In genomic region chr7:31493714-31494181, GRCh38 we compare ENCODE assay signal across 11 cellular contexts. TPM values are rescaled to one million over a fixed set of nuclear protein-coding genes. Genes with fewer than 3 reads are reported as not detected.
DNase-seq lines count a peak whose midpoint lies in the region; ATAC-seq and TF ChIP-seq lines count a peak whose summit lies in the region.
"Had no signal": no experiment of that assay in that cellular context is flagged by ENCODE, and none has a peak within 500 bp of the region (broad histone marks: within the 10 kb centered on the region; RNA-seq: fewer than 3 reads in every experiment).

No MANE protein-coding gene starts in this region.

- peaks cover 10% of the 10 kb centered on the region for H3K4me1 Mint-ChIP-seq in progenitor cell of endocrine pancreas (ENCODE audit: low read depth)
- no peaks in the 10 kb centered on the region for H3K4me1 Mint-ChIP-seq in mesothelial cell of epicardium
- H3K4me1 Mint-ChIP-seq: naive B cell had no signal

- ATAC-seq in foreskin keratinocyte: peak; percentile 94
- ATAC-seq in HG02884 (IDR thresholded peaks at IDR 0.05; ENCODE audit: unreplicated experiment): no peak
- ATAC-seq in HG03095 (IDR thresholded peaks at IDR 0.05; ENCODE audit: unreplicated experiment): no peak
- ATAC-seq in HG03442 (IDR thresholded peaks at IDR 0.05; ENCODE audit: unreplicated experiment): no peak

- H3K4me3 Mint-ChIP-seq in progenitor cell of endocrine pancreas (ENCODE audit: low read depth) (no peak overlapping the region), mesothelial cell of epicardium (no peak overlapping the region)

- no peaks in the 10 kb centered on the region for H3K36me3 ChIP-seq in HAP-1 (replicated peaks)

- in situ Hi-C loops in HAP-1 (cut with MboI; ENCODE audit: low sequenced_read_pairs): no loop called here

- no peaks in the 10 kb centered on the region for H3K27me3 Mint-ChIP-seq in progenitor cell of endocrine pancreas
- peaks cover 18% of the 10 kb centered on the region for H3K27me3 Mint-ChIP-seq in mesothelial cell of epicardium (ENCODE audit: low read depth)
- H3K27me3 Mint-ChIP-seq: naive B cell had no signal

- TF ChIP-seq CTCF in foreskin keratinocyte (conservative IDR thresholded peaks at IDR 0.05) (no peak), progenitor cell of endocrine pancreas (IDR thresholded peaks at IDR 0.05; ENCODE audit: unreplicated experiment) (no peak), mesothelial cell of epicardium (IDR thresholded peaks at IDR 0.05; ENCODE audit: unreplicated experiment) (no peak)

- H3K27ac Mint-ChIP-seq in progenitor cell of endocrine pancreas (peak overlapping the region; percentile 34), mesothelial cell of epicardium (no peak overlapping the region)

- H3K27ac ChIP-seq in foreskin keratinocyte: peak overlapping the region; percentile 70

- H3K36me3 Mint-ChIP-seq in progenitor cell of endocrine pancreas (ENCODE audit: insufficient read depth) (no peaks in the 10 kb centered on the region), mesothelial cell of epicardium (no peaks in the 10 kb centered on the region)
- H3K36me3 Mint-ChIP-seq: naive B cell had no signal

- H3K27me3 ChIP-seq in HAP-1 (ENCODE audit: low read depth) (no peaks in the 10 kb centered on the region), foreskin keratinocyte (no peaks in the 10 kb centered on the region)

- no peaks in the 10 kb centered on the region for H3K9me3 ChIP-seq in HAP-1

- DNase-seq in HAP-1 (ENCODE audit: low spot score in 2 of 2) (peak; percentile 50 to 67), NOMO-1 treated with DMSO at 0.1 percent for 48 hours (lab: John Stamatoyannopoulos, UW; ENCODE audit: unreplicated experiment) (peak; percentile 8), foreskin keratinocyte (peak; percentile 98 to 99), progenitor cell of endocrine pancreas (ENCODE audit: low spot score, unreplicated experiment) (no peak), mesothelial cell of epicardium (ENCODE audit: low spot score in 2 of 2, unreplicated experiment in 2 of 2) (no peak)
- DNase-seq: effector memory CD4-positive, alpha-beta T cell; naive B cell; NCI-H187 treated with DMSO at 0.1 percent for 48 hours had no signal

- H3K4me1 ChIP-seq in HAP-1 (peaks cover 5% of the 10 kb centered on the region; the same call in 1 of the 2 replicates), foreskin keratinocyte (peaks cover 19% of the 10 kb centered on the region)

- no peak overlapping the region for H3K4me3 ChIP-seq in HAP-1

- H3K9me3 Mint-ChIP-seq in progenitor cell of endocrine pancreas (ENCODE audit: low read depth) (no peaks in the 10 kb centered on the region), mesothelial cell of epicardium (no peaks in the 10 kb centered on the region)

RNA-seq across cellular contexts. Expression of gene ITPRID1, which starts 20.1 kb away (rescaled TPM):
- total RNA-seq in foreskin keratinocyte (not detected in 2 replicates), progenitor cell of endocrine pancreas (3.1 and 3.9 TPM in 2 replicates), mesothelial cell of epicardium (not detected in 3 replicates)
- polyA plus RNA-seq in foreskin keratinocyte: not detected in 2 replicates

Comparison
In these comparisons a context has a peak if more than half of its experiments do, and no peak if none do; other contexts are left out.
1. DNase-seq: peak in HAP-1 (2 of 2), NOMO-1 treated with DMSO at 0.1 percent for 48 hours (single experiment) and foreskin keratinocyte (2 of 2); none in progenitor cell of endocrine pancreas (single experiment) and mesothelial cell of epicardium (0 of 2).